ENCODE assay signal across 22 cellular contexts in genomic region chr10:77618117-77618516, GRCh38. TPM values are rescaled to one million over a fixed set of nuclear protein-coding genes. Genes with fewer than 3 reads are reported as not detected.
DNase-seq lines count a peak whose midpoint lies in the region; ATAC-seq, FAIRE-seq and TF ChIP-seq lines count a peak whose summit lies in the region.
"Had no signal": no experiment of that assay in that cellular context is flagged by ENCODE, and none has a peak within 500 bp of the region (broad histone marks: within the 10 kb centered on the region; RNA-seq: fewer than 3 reads in every experiment).

No MANE protein-coding gene starts in this region.

- H3K4me1 ChIP-seq in sigmoid colon, result peaks cover 0 to 84% (median 63%) of the 10 kb centered on the region in 4 donors

- FAIRE-seq in RCC 7860 (lab: Jason Lieb, UNC), result no peak
- FAIRE-seq: G401.6, H54, HTR-8/SVneo had no signal

- H3K27ac Mint-ChIP-seq in natural killer cell treated with Interleukin-12 subunit alpha and Interleukin-12 subunit beta and Interleukin-15 and Interleukin-18, amount 100 ng/mL, for 72 hours, result no peak overlapping the region
- no peak overlapping the region for H3K27ac Mint-ChIP-seq in natural killer cell
- H3K27ac Mint-ChIP-seq: B cell; CD8-positive, alpha-beta T cell; GM23338; IgD-negative memory B cell had no signal

- TF ChIP-seq POLR2A in sigmoid colon (IDR thresholded peaks at IDR 0.05), result no peak

- H3K27me3 ChIP-seq in sigmoid colon, result no peaks in the 10 kb centered on the region
- H3K27me3 ChIP-seq: BLaER1 treated with 17β-estradiol and CSF1 and Interleukin-3, amounts not matched to agents 10 nM and 100 nM had no signal

- in situ Hi-C loops in ACHN (cut with HindIII; ENCODE audit: low pct_ligation_motif_present, low pct_unique_long_range_greater_than_20kb, low sequenced_read_pairs), result no loop called here

- TF ChIP-seq EP300 in sigmoid colon (IDR thresholded peaks at IDR 0.05), result no peak

- no peak overlapping the region for H3K4me3 ChIP-seq in sigmoid colon
- H3K4me3 ChIP-seq: BLaER1 treated with 17β-estradiol and CSF1 and Interleukin-3, amounts not matched to agents 10 nM and 100 nM; GM23338 had no signal

- H3K9me3 Mint-ChIP-seq in natural killer cell treated with Interleukin-12 subunit alpha and Interleukin-12 subunit beta and Interleukin-15 and Interleukin-18, amount 100 ng/mL, for 72 hours, result no peaks in the 10 kb centered on the region
- no peaks in the 10 kb centered on the region for H3K9me3 Mint-ChIP-seq in natural killer cell
- H3K9me3 Mint-ChIP-seq: CD8-positive, alpha-beta T cell; GM23338 had no signal

- intact Hi-C loops in natural killer cell (cut with micrococcal nuclease) (no loop called here), sigmoid colon (cut with DNase I) (no loop called here)

- 68 to 69% methylated on average over 4 of the region's 4 CpGs for WGBS in sigmoid colon, 2 donors

- DNase-seq in natural killer cell treated with Interleukin-12 subunit alpha and Interleukin-12 subunit beta and Interleukin-15 and Interleukin-18, amount 100 ng/mL, for 72 hours (ENCODE audit: low spot score), result peak; percentile 54
- DNase-seq in natural killer cell (no peak), RCC 7860 (ENCODE audit: low spot score) (peak; percentile 23), sigmoid colon (peak; percentile 25), ACHN (no peak), amygdala (lab: John Stamatoyannopoulos, UW) (no peak)
- no peak for DNase-seq in stimulated activated CD4-positive, alpha-beta T cell treated with anti-CD3 and anti-CD28 coated beads, Interleukin-2, amount 100 ng/mL, for 24 hours
- DNase-seq: 8988T; Calu3; CD8-positive, alpha-beta T cell; DMS 273 treated with DMSO at 0.1 percent for 48 hours; DMS53; DND-41; EL had no signal

- H3K36me3 ChIP-seq in sigmoid colon, result no peaks in the 10 kb centered on the region
- H3K36me3 ChIP-seq: BLaER1 treated with 17β-estradiol and CSF1 and Interleukin-3, amounts not matched to agents 10 nM and 100 nM had no signal

- ATAC-seq in natural killer cell treated with Interleukin-12 subunit alpha and Interleukin-12 subunit beta and Interleukin-15 and Interleukin-18, amount 100 ng/mL, for 72 hours, result no peak
- no peak for ATAC-seq in natural killer cell
- ATAC-seq: CD8-positive, alpha-beta T cell; GM23338; HCT116 had no signal

- H3K27me3 Mint-ChIP-seq in natural killer cell treated with Interleukin-12 subunit alpha and Interleukin-12 subunit beta and Interleukin-15 and Interleukin-18, amount 100 ng/mL, for 72 hours, result peaks cover 0 to 6% of the 10 kb centered on the region in 2 donors
- peaks cover 0 to 15% of the 10 kb centered on the region in 2 donors for H3K27me3 Mint-ChIP-seq in natural killer cell (ENCODE audit: low read depth in 2 of 2)
- H3K27me3 Mint-ChIP-seq: B cell, IgD-negative memory B cell had no signal

- no peak overlapping the region for H3K4me3 Mint-ChIP-seq in natural killer cell treated with Interleukin-12 subunit alpha and Interleukin-12 subunit beta and Interleukin-15 and Interleukin-18, amount 100 ng/mL, for 72 hours
- H3K4me3 Mint-ChIP-seq in natural killer cell, result no peak overlapping the region
- H3K4me3 Mint-ChIP-seq: B cell; CD8-positive, alpha-beta T cell; GM23338; IgD-negative memory B cell had no signal

- TF ChIP-seq CTCF in natural killer cell (IDR thresholded peaks at IDR 0.05) (no peak), sigmoid colon (IDR thresholded peaks at IDR 0.05) (no peak)

- H3K4me1 Mint-ChIP-seq in natural killer cell treated with Interleukin-12 subunit alpha and Interleukin-12 subunit beta and Interleukin-15 and Interleukin-18, amount 100 ng/mL, for 72 hours (ENCODE audit: low read depth in 2 of 2), result peaks cover 0 to 2% of the 10 kb centered on the region in 2 donors
- peaks cover 5 to 6% of the 10 kb centered on the region in 2 donors for H3K4me1 Mint-ChIP-seq in natural killer cell
- H3K4me1 Mint-ChIP-seq: GM23338 had no signal

- H3K9me3 ChIP-seq in sigmoid colon, result no peaks in the 10 kb centered on the region
- H3K9me3 ChIP-seq: BLaER1 treated with 17β-estradiol and CSF1 and Interleukin-3, amounts not matched to agents 10 nM and 100 nM had no signal

- H3K27ac ChIP-seq in sigmoid colon, result no peak overlapping the region
- H3K27ac ChIP-seq: BLaER1 treated with 17β-estradiol and CSF1 and Interleukin-3, amounts not matched to agents 10 nM and 100 nM had no signal

- H3K36me3 Mint-ChIP-seq in natural killer cell treated with Interleukin-12 subunit alpha and Interleukin-12 subunit beta and Interleukin-15 and Interleukin-18, amount 100 ng/mL, for 72 hours, result no peaks in the 10 kb centered on the region
- no peaks in the 10 kb centered on the region for H3K36me3 Mint-ChIP-seq in natural killer cell
- H3K36me3 Mint-ChIP-seq: CD8-positive, alpha-beta T cell had no signal

RNA-seq across cellular contexts. Expression of gene KCNMA1, which starts 19.5 kb away (rescaled TPM):
- total RNA-seq in natural killer cell treated with Interleukin-12 subunit alpha and Interleukin-12 subunit beta and Interleukin-15 and Interleukin-18, amount 100 ng/mL, for 72 hours, result 1 to 10 TPM in 1 of 2 donors, not detected in 1; 2.8 TPM
- total RNA-seq in natural killer cell, result 1 to 10 TPM in 1 of 3 donors, under 1 TPM in 2; 0.40 to 1.8 (median 0.63) TPM
- total RNA-seq in sigmoid colon, result 100 to 1,000 TPM; 256 to 427 (median 312) TPM
- 10 to 100 TPM; 15.3 to 25.3 (median 16.8) TPM for polyA plus RNA-seq in sigmoid colon
- total RNA-seq: CD8-positive, alpha-beta T cell had no signal

Comparison
In these comparisons a context has a peak if more than half of its experiments do, and no peak if none do; other contexts are left out.
1. DNase-seq: peak in natural killer cell treated with Interleukin-12 subunit alpha and Interleukin-12 subunit beta and Interleukin-15 and Interleukin-18, amount 100 ng/mL, for 72 hours (single experiment), RCC 7860 (single experiment) and sigmoid colon (single experiment); none in natural killer cell (single experiment), ACHN (single experiment), stimulated activated CD4-positive, alpha-beta T cell treated with anti-CD3 and anti-CD28 coated beads, Interleukin-2, amount 100 ng/mL, for 24 hours (0 of 2) and amygdala (0 of 56).
2. RNA of gene KCNMA1, which starts 19.5 kb away (total RNA-seq): 256 to 427 TPM in sigmoid colon; 2.8 TPM in natural killer cell treated with Interleukin-12 subunit alpha and Interleukin-12 subunit beta and Interleukin-15 and Interleukin-18, amount 100 ng/mL, for 72 hours and 0.40 to 1.8 TPM in natural killer cell; every median in the first group is over 10 times any median in the second.